8 cellular contexts compared by ENCODE assay signal in genomic region chr7:36291387-36292316, GRCh38.
DNase-seq lines count a peak whose midpoint lies in the region; ATAC-seq, FAIRE-seq and TF ChIP-seq lines count a peak whose summit lies in the region.

No MANE protein-coding gene starts in this region.

- peak; percentile 86 for ATAC-seq in RWPE2 (ENCODE audit: low read depth)

- peak; percentile 89 for FAIRE-seq in GM18507 (lab: Jason Lieb, UNC)

- peak; percentile 60 for DNase-seq in 8988T
- peak; percentile 57 for DNase-seq in GM18507 (ENCODE audit: extremely low spot score, insufficient read length, low read depth)
- no peak for DNase-seq in RWPE2 (ENCODE audit: low spot score)
- peak; percentile 51 for DNase-seq in activated gamma-delta T cell treated with anti-CD3 and anti-CD28 coated beads, Interleukin-2, amount 50 U/mL, for 16 hours (ENCODE audit: low read depth)
- peak; percentile 80 for DNase-seq in foreskin melanocyte
- peak; percentile 60 for DNase-seq in occipital lobe (lab: John Stamatoyannopoulos, UW)
- DNase-seq in suprapubic skin (ENCODE audit: low spot score in 2 of 2): peak; percentile 89 to 90

- H3K9me3 ChIP-seq in RWPE2 (ENCODE audit: severe bottlenecking): no peaks in the 10 kb centered on the region
- no peaks in the 10 kb centered on the region for H3K9me3 ChIP-seq in suprapubic skin

- H3K27ac ChIP-seq in RWPE2 (ENCODE audit: poor library complexity, severe bottlenecking) (no peak overlapping the region), suprapubic skin (peak overlapping the region; percentile 85)

- H3K4me3 ChIP-seq in RWPE2 (ENCODE audit: severe bottlenecking) (no peak overlapping the region), suprapubic skin (peak overlapping the region; percentile 41)

- no peak for TF ChIP-seq EP300 in suprapubic skin (IDR thresholded peaks at IDR 0.05)

- TF ChIP-seq CTCF in LNCAP (IDR thresholded peaks at IDR 0.05) (peak; percentile 96), RWPE2 (IDR thresholded peaks at IDR 0.05; ENCODE audit: poor library complexity, severe bottlenecking) (peak; percentile 96), suprapubic skin (IDR thresholded peaks at IDR 0.05) (peak; percentile 88 to 97)

- no peaks in the 10 kb centered on the region for H3K27me3 ChIP-seq in RWPE2 (ENCODE audit: insufficient read depth, poor library complexity, severe bottlenecking)
- H3K27me3 ChIP-seq in suprapubic skin: no peaks in the 10 kb centered on the region

- 31% methylated on average over 16 of the region's 18 CpGs for WGBS in suprapubic skin

- H3K4me1 ChIP-seq in RWPE2 (ENCODE audit: insufficient read depth, poor library complexity, severe bottlenecking): peaks cover 13% of the 10 kb centered on the region
- peaks cover 22% of the 10 kb centered on the region for H3K4me1 ChIP-seq in suprapubic skin

- H3K36me3 ChIP-seq in RWPE2 (ENCODE audit: low read depth) (no peaks in the 10 kb centered on the region), suprapubic skin (no peaks in the 10 kb centered on the region)

- TF ChIP-seq POLR2A in suprapubic skin (IDR thresholded peaks at IDR 0.05): no peak
